ENCODE assay signal across 8 cellular contexts in genomic region chr5:112707187-112708179, GRCh38. TPM values are rescaled to one million over a fixed set of nuclear protein-coding genes. Genes with fewer than 3 reads are reported as not detected.
DNase-seq lines count a peak whose midpoint lies in the region; ATAC-seq and TF ChIP-seq lines count a peak whose summit lies in the region.

No MANE protein-coding gene starts in this region.

- peak; percentile 89 for ATAC-seq in GM19328 (IDR thresholded peaks at IDR 0.05; ENCODE audit: unreplicated experiment)
- ATAC-seq in HG03469 (IDR thresholded peaks at IDR 0.05; ENCODE audit: unreplicated experiment): peak; percentile 95

- TF ChIP-seq CTCF in coronary artery (IDR thresholded peaks at IDR 0.05): no peak

- H3K4me1 Mint-ChIP-seq in activated CD4-positive, alpha-beta T cell treated with anti-CD3 and anti-CD28 coated beads, Interleukin-2, amount 10 ng/mL, durations not matched to agents 24 days and 14 days: peaks cover 38% of the 10 kb centered on the region

- H3K36me3 Mint-ChIP-seq in activated CD4-positive, alpha-beta T cell treated with anti-CD3 and anti-CD28 coated beads, Interleukin-2, amount 10 ng/mL, durations not matched to agents 24 days and 14 days (ENCODE audit: low read depth): peaks cover 7% of the 10 kb centered on the region

- peak overlapping the region; percentile 86 for H3K27ac Mint-ChIP-seq in activated CD4-positive, alpha-beta T cell treated with anti-CD3 and anti-CD28 coated beads, Interleukin-2, amount 10 ng/mL, durations not matched to agents 24 days and 14 days

- DNase-seq in C1 segment of cervical spinal cord (lab: John Stamatoyannopoulos, UW) (peak; percentile 79 to 99 (median 97)), NCI-H526 (lab: John Stamatoyannopoulos, UW) (peak; percentile 93 to 97), coronary artery (ENCODE audit: low spot score) (peak; percentile 98)
- DNase-seq in activated CD4-positive, alpha-beta T cell treated with anti-CD3 and anti-CD28 coated beads, Interleukin-2, amount 10 ng/mL, durations not matched to agents 24 days and 14 days: peak; percentile 99
- DNase-seq in stimulated activated CD4-positive, alpha-beta T cell treated with anti-CD3 and anti-CD28 coated beads, Interleukin-1b, Interleukin-23, amount 100 ng/mL, for 24 hours (ENCODE audit: low read depth in 4 of 4, low spot score in 1 of 4): peak; percentile 82 to 95 (median 92)

- H3K27ac ChIP-seq in coronary artery (peak overlapping the region; percentile 85 to 93), layer of hippocampus (ENCODE audit: low read depth, low read length) (peak overlapping the region; percentile 89)

- peak overlapping the region; percentile 96 for H3K4me3 ChIP-seq in coronary artery

- peaks cover 8% of the 10 kb centered on the region for H3K27me3 Mint-ChIP-seq in activated CD4-positive, alpha-beta T cell treated with anti-CD3 and anti-CD28 coated beads, Interleukin-2, amount 10 ng/mL, durations not matched to agents 24 days and 14 days

- peak overlapping the region; percentile 96 for H3K4me3 Mint-ChIP-seq in activated CD4-positive, alpha-beta T cell treated with anti-CD3 and anti-CD28 coated beads, Interleukin-2, amount 10 ng/mL, durations not matched to agents 24 days and 14 days

- no peaks in the 10 kb centered on the region for H3K27me3 ChIP-seq in layer of hippocampus (ENCODE audit: control insufficient read depth, insufficient read depth, low read length)

- H3K9me3 Mint-ChIP-seq in activated CD4-positive, alpha-beta T cell treated with anti-CD3 and anti-CD28 coated beads, Interleukin-2, amount 10 ng/mL, durations not matched to agents 24 days and 14 days: peaks cover 11% of the 10 kb centered on the region

- intact Hi-C loops in activated CD4-positive, alpha-beta T cell treated with anti-CD3 and anti-CD28 coated beads, Interleukin-2, amount 10 ng/mL, durations not matched to agents 24 days and 14 days (cut with micrococcal nuclease): loop anchor here (1.0 to 10.0 kb wide), 7 partner anchors 30 to 1983 kb away; partner anchors contain the start of genes APC, DCP2, REEP5 and SRP19

RNA-seq across cellular contexts. Expression of gene APC, which starts 30.2 kb away (rescaled TPM):
- 19.1 and 20.4 TPM in 2 replicates for total RNA-seq in activated CD4-positive, alpha-beta T cell treated with anti-CD3 and anti-CD28 coated beads, Interleukin-2, amount 10 ng/mL, durations not matched to agents 24 days and 14 days

Comparison
In these comparisons a context has a peak if more than half of its experiments do, and no peak if none do; other contexts are left out.
1. Peak in every context shown above with its lines: DNase-seq, ATAC-seq, H3K4me3 ChIP-seq and H3K27ac ChIP-seq.